2 cellular contexts compared by ENCODE assay signal in the genomic region with DNA sequence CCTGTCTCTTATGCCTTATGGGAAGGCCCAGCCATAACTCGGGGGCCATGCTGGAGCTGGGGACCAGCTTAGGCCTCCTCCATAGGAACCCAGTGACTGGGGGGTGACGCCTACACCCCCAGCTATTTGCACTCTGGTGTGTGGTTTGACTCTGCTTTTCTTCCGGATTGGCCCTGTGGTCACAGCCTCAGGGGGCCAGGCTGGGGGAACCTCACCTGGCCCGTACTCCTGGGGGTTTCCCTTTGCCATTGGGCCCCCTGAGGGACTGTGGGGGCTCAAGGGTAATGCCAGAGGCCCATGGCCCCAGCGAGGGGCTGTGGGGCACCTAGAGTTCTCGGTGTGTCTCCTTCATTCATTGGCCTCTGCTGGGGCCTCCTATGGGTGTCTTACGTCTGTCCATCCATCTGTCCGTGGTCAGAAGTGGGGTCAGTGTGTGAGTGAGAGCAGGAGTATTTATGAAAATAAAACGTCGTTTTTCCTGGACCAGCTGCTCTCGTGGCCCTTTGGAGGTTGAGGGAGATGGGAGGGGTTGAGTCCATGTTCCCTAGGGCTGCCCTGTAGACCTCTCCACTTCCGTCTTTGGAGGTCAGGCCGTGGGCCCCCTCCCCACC.
A peak's percentile ranks its signal among the peaks of the same experiment; 100 is the strongest.
TF ChIP-seq lines count a peak whose summit lies in the region.

No MANE protein-coding gene starts in this region.

TF ChIP-seq in GM12891, 5 proteins besides CTCF, POLR2A, EP300 and RAD21:
- TF ChIP-seq POU2F2 (IDR thresholded peaks at IDR 0.05; ENCODE audit: low read depth, low read length) = peak; percentile 76
- TF ChIP-seq PAX5 (IDR thresholded peaks at IDR 0.05; ENCODE audit: insufficient read depth, low read length, severe bottlenecking) = no peak
- no peak for TF ChIP-seq SPI1 (IDR thresholded peaks at IDR 0.05; ENCODE audit: low read depth, low read length)
- TF ChIP-seq TAF1 (IDR thresholded peaks at IDR 0.05; ENCODE audit: low read depth, low read length) = no peak
- TF ChIP-seq POLR2AphosphoS5 (IDR thresholded peaks at IDR 0.05; ENCODE audit: low read depth, low read length) = no peak; the same call in 1 of the 2 replicates

TF ChIP-seq in K562, 482 proteins besides CTCF, POLR2A, EP300 and RAD21:
- no peak for TF ChIP-seq FOXA1 (IDR thresholded peaks at IDR 0.05; ENCODE audit: borderline replicate concordance)
- TF ChIP-seq GATA2 (CRISPR knock-in tag; IDR thresholded peaks at IDR 0.05) = no peak
- TF ChIP-seq ETV5 (CRISPR knock-in tag; IDR thresholded peaks at IDR 0.05; ENCODE audit: low read depth) = peak; percentile 50; the same call in 1 of the 2 replicates
- peak; percentile 32; the same call in 1 of the 2 replicates for TF ChIP-seq ELF1 (tag; IDR thresholded peaks at IDR 0.05)
- TF ChIP-seq NR2C2 (CRISPR knock-in tag; IDR thresholded peaks at IDR 0.05) = no peak
- peak; percentile 33; the same call in 1 of the 2 replicates for TF ChIP-seq NR2C2 (tag; IDR thresholded peaks at IDR 0.05)
- no peak for TF ChIP-seq ARNT (IDR thresholded peaks at IDR 0.05)
- peak; percentile 32; the same call in 1 of the 2 replicates for TF ChIP-seq SPI1 (IDR thresholded peaks at IDR 0.05; ENCODE audit: borderline replicate concordance, low read depth, low read length)
